ENCODE assay signal across 1 cellular context in the genomic region with DNA sequence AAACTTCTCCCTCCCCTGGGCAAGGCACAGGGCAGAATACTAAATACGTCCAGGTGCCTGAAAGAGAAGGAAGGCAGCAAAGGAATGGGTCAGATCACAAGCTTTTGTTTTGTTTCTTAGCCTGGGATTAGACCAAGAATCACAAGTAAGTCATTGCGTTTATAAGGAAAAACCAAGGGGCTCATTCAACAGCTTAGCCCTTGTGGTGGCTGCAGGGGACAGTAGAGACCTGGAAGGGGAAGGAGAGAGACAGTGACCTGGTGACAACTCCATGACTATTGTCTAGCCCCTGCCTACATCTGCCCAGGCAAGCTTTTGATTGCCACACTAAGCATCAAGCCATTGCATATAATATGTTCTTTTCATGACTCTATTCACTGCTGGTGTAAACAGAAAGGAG.
TF ChIP-seq lines count a peak whose summit lies in the region.

No MANE protein-coding gene starts in this region.

TF ChIP-seq in GM12878, 131 proteins besides CTCF, POLR2A, EP300 and RAD21:
- TF ChIP-seq CHD4 (IDR thresholded peaks at IDR 0.05), result no peak
- TF ChIP-seq BCL11A (IDR thresholded peaks at IDR 0.05; ENCODE audit: low read depth, low read length), result no peak
- TF ChIP-seq KAT2A (conservative IDR thresholded peaks at IDR 0.05; ENCODE audit: control insufficient read depth, low read depth, low read length), result no peak
- TF ChIP-seq NRF1 (conservative IDR thresholded peaks at IDR 0.05; ENCODE audit: low read depth, low read length), result no peak
- TF ChIP-seq ZNF217 (IDR thresholded peaks at IDR 0.05), result no peak
- TF ChIP-seq CHD1 (IDR thresholded peaks at IDR 0.05; ENCODE audit: low read depth, low read length), result no peak
- TF ChIP-seq LARP7 (IDR thresholded peaks at IDR 0.05), result no peak
- no peak for TF ChIP-seq SREBF1 (IDR thresholded peaks at IDR 0.05; ENCODE audit: low read length)
